Comparison of ENCODE assay signal across 26 cellular contexts in the genomic region with DNA sequence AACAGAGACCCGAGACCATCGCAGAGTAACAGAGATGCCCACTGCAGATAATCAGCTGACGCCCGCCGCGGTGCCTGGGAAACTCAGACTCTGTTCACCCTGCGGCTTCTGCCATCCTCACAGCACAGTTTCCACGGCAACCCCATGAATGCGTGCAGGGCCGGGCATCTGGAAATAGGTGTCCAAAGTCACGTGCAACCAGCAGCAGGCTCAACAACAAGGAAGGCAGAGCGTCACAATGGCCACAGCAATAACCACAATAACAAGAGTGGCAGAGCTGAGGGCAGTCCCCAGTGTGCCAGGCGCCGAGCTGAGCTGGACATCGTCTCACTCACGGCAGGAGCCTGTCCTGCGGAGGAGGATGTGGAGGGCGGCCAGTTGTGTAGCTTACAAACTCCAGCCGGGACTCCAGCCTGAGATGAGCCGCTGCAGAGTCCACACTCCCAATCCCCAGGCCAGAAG.
DNase-seq lines count a peak whose midpoint lies in the region; ATAC-seq and TF ChIP-seq lines count a peak whose summit lies in the region.
"Had no signal": no experiment of that assay in that cellular context is flagged by ENCODE, and none has a peak within 500 bp of the region (broad histone marks: within the 10 kb centered on the region; RNA-seq: fewer than 3 reads in every experiment).

No MANE protein-coding gene starts in this region.

- H3K4me1 ChIP-seq in RWPE2 (ENCODE audit: insufficient read depth, poor library complexity, severe bottlenecking) (no peaks in the 10 kb centered on the region), upper lobe of right lung (no peaks in the 10 kb centered on the region)

- ATAC-seq in RWPE2 (ENCODE audit: low read depth) (no peak), upper lobe of right lung (no peak), HG03159 (IDR thresholded peaks at IDR 0.05; ENCODE audit: unreplicated experiment) (no peak)
- ATAC-seq: activated CD4-positive, CD25-positive, alpha-beta regulatory T cell treated with anti-CD3 and anti-CD28 coated beads, Interleukin-2, amount 50 U/mL, for 24 hours; activated T-helper 17 cell treated with anti-CD3 and anti-CD28 coated beads, Interleukin-2, amount 50 U/mL, for 72 hours; effector memory CD8-positive, alpha-beta T cell; stimulated activated effector memory CD8-positive, alpha-beta T cell treated with anti-CD3 and anti-CD28 coated beads, Interleukin-12 subunit alpha, Interleukin-12 subunit beta, amount 100 ng/mL, for 72 hours had no signal

- H3K27ac ChIP-seq in RWPE2 (ENCODE audit: poor library complexity, severe bottlenecking) (no peak overlapping the region), upper lobe of right lung (no peak overlapping the region)
- H3K27ac ChIP-seq: coronary artery, PC-9 had no signal

- H3K4me3 ChIP-seq in RWPE2 (ENCODE audit: severe bottlenecking), result no peak overlapping the region
- no peak overlapping the region for H3K4me3 ChIP-seq in upper lobe of right lung
- H3K4me3 ChIP-seq: coronary artery, PC-9 had no signal

- no peaks in the 10 kb centered on the region for H3K36me3 ChIP-seq in RWPE2 (ENCODE audit: low read depth)
- H3K36me3 ChIP-seq in upper lobe of right lung, result no peaks in the 10 kb centered on the region

- DNase-seq in RWPE2 (ENCODE audit: low spot score) (peak; percentile 44), cardiac septum (ENCODE audit: low spot score) (peak; percentile 58), mucosa of gallbladder (ENCODE audit: low spot score) (peak; percentile 22), upper lobe of right lung (peak; percentile 54), DMS 273 (lab: John Stamatoyannopoulos, UW; ENCODE audit: unreplicated experiment) (no peak)
- no peak for DNase-seq in activated naive CD4-positive, alpha-beta T cell treated with anti-CD3 and anti-CD28 coated beads, Interleukin-2, amount 50 U/mL, for 16 hours
- DNase-seq: activated CD4-positive, alpha-beta T cell treated with anti-CD3 and anti-CD28 coated beads, Interleukin-2, amount 50 U/mL, for 48 hours; CD4-positive, alpha-beta T cell; DMS 273 treated with DMSO at 0.1 percent for 48 hours; effector memory CD8-positive, alpha-beta T cell; EL; kidney glomerular epithelial cell; naive B cell; NCI-H1092 treated with DMSO at 0.1 percent for 48 hours; NCI-H1930; NCI-H526 treated with DMSO at 0.1 percent for 48 hours; occipital lobe; PC-9; retina; SIG-M5; stimulated activated CD4-positive, alpha-beta T cell treated with anti-CD3 and anti-CD28 coated beads, Interleukin-4, amount 100 ng/mL, for 24 hours had no signal

- H3K9me3 ChIP-seq in RWPE2 (ENCODE audit: severe bottlenecking) (no peaks in the 10 kb centered on the region), upper lobe of right lung (no peaks in the 10 kb centered on the region)

- TF ChIP-seq CTCF in RWPE2 (IDR thresholded peaks at IDR 0.05; ENCODE audit: poor library complexity, severe bottlenecking) (no peak), upper lobe of right lung (IDR thresholded peaks at IDR 0.05) (no peak)

- intact Hi-C loops in cardiac septum (cut with DNase I) (no loop called here), upper lobe of right lung (cut with DNase I) (no loop called here)

- H3K27me3 ChIP-seq in RWPE2 (ENCODE audit: insufficient read depth, poor library complexity, severe bottlenecking) (no peaks in the 10 kb centered on the region), upper lobe of right lung (peaks cover 7% of the 10 kb centered on the region)

Comparison
In these comparisons a context has a peak if more than half of its experiments do, and no peak if none do; other contexts are left out.
1. DNase-seq: peak in RWPE2 (single experiment), cardiac septum (single experiment), mucosa of gallbladder (single experiment) and upper lobe of right lung (single experiment); none in DMS 273 (single experiment) and activated naive CD4-positive, alpha-beta T cell treated with anti-CD3 and anti-CD28 coated beads, Interleukin-2, amount 50 U/mL, for 16 hours (single experiment).